Comparison of ENCODE assay signal across 8 cellular contexts in genomic region chr11:95699631-95700470, GRCh38.
DNase-seq lines count a peak whose midpoint lies in the region; ATAC-seq and FAIRE-seq lines count a peak whose summit lies in the region.

No MANE protein-coding gene starts in this region.

- H4K20me1 ChIP-seq in BLaER1 treated with 17β-estradiol and CSF1 and Interleukin-3, amounts not matched to agents 10 nM and 100 nM, result no peaks in the 10 kb centered on the region

- peak; percentile 38 for ATAC-seq in GM21381 (IDR thresholded peaks at IDR 0.05; ENCODE audit: unreplicated experiment)

- H3K9me3 ChIP-seq in BLaER1 treated with 17β-estradiol and CSF1 and Interleukin-3, amounts not matched to agents 10 nM and 100 nM (replicated peaks in 1 of 11), result no peaks in the 10 kb centered on the region

- no peaks in the 10 kb centered on the region for H3K27me3 ChIP-seq in BLaER1 treated with 17β-estradiol and CSF1 and Interleukin-3, amounts not matched to agents 10 nM and 100 nM

- peak; percentile 22 for DNase-seq in NCI-H524 treated with DMSO at 0.1 percent for 48 hours (lab: John Stamatoyannopoulos, UW)
- peak; percentile 82 for DNase-seq in fibroblast of peridontal ligament (ENCODE audit: extremely low read depth)
- no peak for DNase-seq in RCC 7860 (ENCODE audit: low spot score)
- DNase-seq in stimulated activated CD4-positive, alpha-beta T cell treated with anti-CD3 and anti-CD28 coated beads, Interleukin-4, amount 100 ng/mL, for 4 hours, result no peak
- DNase-seq in NCI-H2081 (lab: John Stamatoyannopoulos, UW), result no peak
- DNase-seq in NCI-H1694 (lab: John Stamatoyannopoulos, UW), result no peak

- peak overlapping the region; percentile 7 to 53 (median 42); a peak in 18 of 22 replicates for H3K4me2 ChIP-seq in BLaER1 treated with 17β-estradiol and CSF1 and Interleukin-3, amounts not matched to agents 10 nM and 100 nM

- FAIRE-seq in RCC 7860 (lab: Jason Lieb, UNC), result no peak

- no peak overlapping the region for H3K27ac ChIP-seq in BLaER1 treated with 17β-estradiol and CSF1 and Interleukin-3, amounts not matched to agents 10 nM and 100 nM

- no peaks in the 10 kb centered on the region for H3K36me3 ChIP-seq in BLaER1 treated with 17β-estradiol and CSF1 and Interleukin-3, amounts not matched to agents 10 nM and 100 nM

- H3K4me1 ChIP-seq in BLaER1 treated with 17β-estradiol and CSF1 and Interleukin-3, amounts not matched to agents 10 nM and 100 nM, result peaks cover 9 to 30% (median 22%) of the 10 kb centered on the region in 10 experiments; a peak in 19 of 20 replicates

- no peak overlapping the region for H3K4me3 ChIP-seq in BLaER1 treated with 17β-estradiol and CSF1 and Interleukin-3, amounts not matched to agents 10 nM and 100 nM

- H3K9ac ChIP-seq in BLaER1 treated with 17β-estradiol and CSF1 and Interleukin-3, amounts not matched to agents 10 nM and 100 nM, result no peak overlapping the region

Comparison
In these comparisons a context has a peak if more than half of its experiments do, and no peak if none do; other contexts are left out.
1. DNase-seq: peak in NCI-H524 treated with DMSO at 0.1 percent for 48 hours (single experiment) and fibroblast of peridontal ligament (single experiment); none in RCC 7860 (single experiment), stimulated activated CD4-positive, alpha-beta T cell treated with anti-CD3 and anti-CD28 coated beads, Interleukin-4, amount 100 ng/mL, for 4 hours (0 of 2), NCI-H2081 (0 of 2) and NCI-H1694 (single experiment).